8 cellular contexts compared by ENCODE assay signal in the genomic region with DNA sequence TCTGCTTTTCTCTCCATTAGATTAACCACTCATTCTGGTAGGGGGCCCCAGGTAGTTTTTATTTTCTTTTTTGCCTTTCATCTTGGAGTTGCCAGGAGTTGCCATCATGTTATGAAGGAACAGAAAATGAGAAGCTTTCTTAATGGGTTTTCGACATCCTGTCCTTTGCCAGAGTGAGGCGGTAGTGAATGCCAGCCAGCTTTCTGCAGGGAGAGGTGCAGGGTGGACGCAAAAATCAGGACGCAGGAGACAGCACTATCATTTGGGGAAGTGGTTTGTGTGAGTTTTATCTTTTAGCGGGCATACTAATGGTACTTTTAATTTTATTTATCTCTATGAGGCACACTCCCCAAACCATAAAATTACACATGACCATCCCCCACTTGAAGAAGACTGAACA. TPM values are rescaled to one million over a fixed set of nuclear protein-coding genes. Genes with fewer than 3 reads are reported as not detected.
A peak's percentile ranks its signal among the peaks of the same experiment; 100 is the strongest.
DNase-seq lines count a peak whose midpoint lies in the region; ATAC-seq, FAIRE-seq and TF ChIP-seq lines count a peak whose summit lies in the region.

No MANE protein-coding gene starts in this region.

- DNase-seq in OCI-M1 (lab: John Stamatoyannopoulos, UW) (peak; percentile 84), H1 (ENCODE audit: low read depth in 1 of 2, low spot score in 2 of 2) (no peak), NCI-H146 (lab: John Stamatoyannopoulos, UW) (no peak), NCI-H526 treated with DMSO at 0.1 percent for 48 hours (lab: John Stamatoyannopoulos, UW) (no peak), H54 (ENCODE audit: insufficient read length, low spot score) (no peak)
- no peak for DNase-seq in naive thymus-derived CD4-positive, alpha-beta T cell

- H2BK12ac ChIP-seq in H1 (ENCODE audit: low read depth, low read length) = no peak overlapping the region

- peaks cover 68 to 77% (median 73%) of the 10 kb centered on the region in 5 donors for H3K27me3 Mint-ChIP-seq in naive thymus-derived CD4-positive, alpha-beta T cell

- no peaks in the 10 kb centered on the region for H3K27me3 ChIP-seq in H1 (replicated peaks in 1 of 4; ENCODE audit: control insufficient read depth in 3 of 4, extremely low read depth in 1 of 4, insufficient read depth in 3 of 4, low read length in 3 of 4)
- H3K27me3 ChIP-seq in naive thymus-derived CD4-positive, alpha-beta T cell (ENCODE audit: control insufficient read depth in 2 of 2, insufficient read depth in 2 of 2, low read length in 2 of 2) = peaks cover 3% of the 10 kb centered on the region in 2 donors

- peak in 1 of 2 experiments; percentile 54; a peak in 3 of 4 replicates for TF ChIP-seq RAD21 in H1 (IDR thresholded peaks at IDR 0.05 in 1 of 2, conservative IDR thresholded peaks at IDR 0.05 in 1 of 2; ENCODE audit: low read depth in 2 of 2, low read length in 2 of 2)

- WGBS in H1 (ENCODE audit: extremely low coverage in 1 of 2, insufficient coverage in 1 of 2, insufficient read length in 1 of 2, insufficient replicate concordance in 2 of 2, low coverage in 1 of 2, low lambda C conversion rate in 2 of 2, missing lambda C conversion rate in 1 of 2), 2 experiments = 27% methylated on average over 5 of the region's 5 CpGs; no CpG with 5 or more reads in 1 of the 2 experiments

- H3K79me1 ChIP-seq in H1 (ENCODE audit: low read depth, low read length) = no peaks in the 10 kb centered on the region; the same call in 1 of the 2 replicates

- H2AFZ ChIP-seq in H1 (ENCODE audit: low read length) = no peak overlapping the region

- H3K79me2 ChIP-seq in H1 (ENCODE audit: control insufficient read depth in 1 of 2, insufficient read depth in 2 of 2, low read length in 2 of 2) = peaks cover 3 to 57% of the 10 kb centered on the region in 2 experiments; a peak in 3 of 4 replicates

- no peak overlapping the region for H3K27ac Mint-ChIP-seq in naive thymus-derived CD4-positive, alpha-beta T cell

- POLR2A ChIA-PET in H1 (lab: Charles Lee; ENCODE audit: partially characterized antibody) = interaction anchor here (0.7 to 3.0 kb wide), 5 partner anchors 19 to 60 kb away, joined by 3 to 10 read pairs (median 3); no protein-coding TSS in a partner anchor
- POLR2A ChIA-PET in naive thymus-derived CD4-positive, alpha-beta T cell (lab: Charles Lee) = no interaction called here

- no peak overlapping the region for H2BK5ac ChIP-seq in H1 (ENCODE audit: low read depth, low read length)

- peaks cover 12 to 27% (median 21%) of the 10 kb centered on the region in 7 donors for H3K4me1 Mint-ChIP-seq in naive thymus-derived CD4-positive, alpha-beta T cell

- no peaks in the 10 kb centered on the region; a peak in 1 of 8 replicates for H3K36me3 ChIP-seq in H1 (ENCODE audit: control insufficient read depth in 2 of 4, insufficient read depth in 4 of 4, low read length in 3 of 4)
- H3K36me3 ChIP-seq in naive thymus-derived CD4-positive, alpha-beta T cell (ENCODE audit: control insufficient read depth in 2 of 3, insufficient read depth in 3 of 3, low read length in 3 of 3) = no peaks in the 10 kb centered on the region

- H3K56ac ChIP-seq in H1 (replicated peaks; ENCODE audit: insufficient read length, low read depth, low read length) = no peak overlapping the region

- CTCF ChIA-PET in H1 (lab: Charles Lee; ENCODE audit: partially characterized antibody) = interaction anchor here (0.8 to 3.4 kb wide), 8 partner anchors 11 to 158 kb away, joined by 3 to 10 read pairs (median 8); no protein-coding TSS in a partner anchor
- CTCF ChIA-PET in naive thymus-derived CD4-positive, alpha-beta T cell (lab: Charles Lee) = no interaction called here

- H3K9me3 Mint-ChIP-seq in naive thymus-derived CD4-positive, alpha-beta T cell = peaks cover 0 to 2% (median 0%) of the 10 kb centered on the region in 11 donors

- no peak overlapping the region for H3K27ac ChIP-seq in H1 (ENCODE audit: low read depth, low read length)
- no peak overlapping the region for H3K27ac ChIP-seq in naive thymus-derived CD4-positive, alpha-beta T cell (ENCODE audit: low read depth, low read length)

- H3K4me2 ChIP-seq in H1 (ENCODE audit: insufficient read depth in 1 of 2, low read depth in 2 of 2, low read length in 2 of 2) = peak overlapping the region; percentile 70 to 96; a peak in 3 of 4 replicates

- H4K8ac ChIP-seq in H1 (ENCODE audit: extremely low read depth, insufficient read depth, low read length) = no peak overlapping the region

- peaks cover 0 to 6% of the 10 kb centered on the region in 2 experiments for H4K20me1 ChIP-seq in H1 (replicated peaks in 1 of 2; ENCODE audit: control insufficient read depth in 1 of 2, insufficient read depth in 2 of 2, low read length in 2 of 2)

- intact Hi-C loops in naive thymus-derived CD4-positive, alpha-beta T cell (cut with micrococcal nuclease) = no loop called here

- H2BK20ac ChIP-seq in H1 (ENCODE audit: low read length) = no peak overlapping the region

- no peak for TF ChIP-seq EP300 in H1 (IDR thresholded peaks at IDR 0.05; ENCODE audit: borderline replicate concordance in 1 of 2, low read depth in 2 of 2, low read length in 2 of 2)

- no peak overlapping the region for H2BK120ac ChIP-seq in H1 (replicated peaks; ENCODE audit: low read depth, low read length)

- peak; percentile 29 for ATAC-seq in naive thymus-derived CD4-positive, alpha-beta T cell
- ATAC-seq in HG02970 (IDR thresholded peaks at IDR 0.05; ENCODE audit: low FRiP score, unreplicated experiment) = no peak

- peak overlapping the region; percentile 84 to 98 (median 92); a peak in 7 of 8 replicates for H3K4me3 ChIP-seq in H1 (ENCODE audit: extremely low read depth in 1 of 4, insufficient read depth in 2 of 4, low read depth in 3 of 4, low read length in 4 of 4)
- peak overlapping the region; percentile 40 for H3K4me3 ChIP-seq in naive thymus-derived CD4-positive, alpha-beta T cell (ENCODE audit: low read length)

- no peak overlapping the region for H3K18ac ChIP-seq in H1 (ENCODE audit: extremely low read depth, low read length)

- H4K5ac ChIP-seq in H1 (ENCODE audit: insufficient read length, low read depth, low read length) = no peak overlapping the region

- H2BK15ac ChIP-seq in H1 (ENCODE audit: low read length) = no peak overlapping the region

- H3K9me3 ChIP-seq in H1 (ENCODE audit: insufficient read depth in 2 of 2, low read depth in 1 of 2, low read length in 1 of 2) = no peaks in the 10 kb centered on the region
- H3K9me3 ChIP-seq in naive thymus-derived CD4-positive, alpha-beta T cell (ENCODE audit: control insufficient read depth in 2 of 3, low read length in 3 of 3) = no peaks in the 10 kb centered on the region

- no peak overlapping the region for H3K9ac ChIP-seq in H1 (replicated peaks in 1 of 4; ENCODE audit: extremely low read depth in 1 of 4, low read depth in 3 of 4, low read length in 3 of 4)

- FAIRE-seq in H1 (lab: Jason Lieb, UNC) (no peak), H54 (lab: Jason Lieb, UNC) (no peak)

- H4K91ac ChIP-seq in H1 (replicated peaks; ENCODE audit: insufficient read length, low read length) = no peak overlapping the region

- no peak overlapping the region for H3K23ac ChIP-seq in H1 (ENCODE audit: insufficient read length)

- H3K36me3 Mint-ChIP-seq in naive thymus-derived CD4-positive, alpha-beta T cell = peaks cover 0 to 2% (median 0%) of the 10 kb centered on the region in 5 donors

- TF ChIP-seq CTCF in GM12872 (IDR thresholded peaks at IDR 0.05; ENCODE audit: insufficient read depth, low read depth, low read length) (0 out of 3 replicates have a peak, but pooled peaks have one; percentile 20), H1 (IDR thresholded peaks at IDR 0.05; ENCODE audit: control extremely low read depth in 1 of 3, insufficient read depth in 1 of 3, low read depth in 1 of 3, low read length in 3 of 3) (peak in 2 of 3 experiments; percentile 12 to 43; a peak in 2 of 4 replicates)

- H3K14ac ChIP-seq in H1 (ENCODE audit: insufficient read length) = no peak overlapping the region

- TF ChIP-seq POLR2A in H1 (IDR thresholded peaks at IDR 0.05; ENCODE audit: control extremely low read depth in 1 of 2, low read depth in 2 of 2, low read length in 2 of 2) (no peak), H54 (IDR thresholded peaks at IDR 0.05; ENCODE audit: low read depth, low read length) (no peak)

- peaks cover 5% of the 10 kb centered on the region; the same call in 1 of the 2 replicates for H3K23me2 ChIP-seq in H1 (ENCODE audit: low read depth, low read length)

- H3K4me3 Mint-ChIP-seq in naive thymus-derived CD4-positive, alpha-beta T cell = peak overlapping the region in 9 of 10 donors; percentile 34 to 90 (median 83)

- H3K4me1 ChIP-seq in H1 (replicated peaks in 1 of 4; ENCODE audit: control insufficient read depth in 3 of 4, insufficient read depth in 4 of 4, low read length in 3 of 4) = peaks cover 0 to 4% (median 2%) of the 10 kb centered on the region in 4 experiments; a peak in 4 of 7 replicates
- peaks cover 4 to 5% of the 10 kb centered on the region in 2 donors for H3K4me1 ChIP-seq in naive thymus-derived CD4-positive, alpha-beta T cell (ENCODE audit: control insufficient read depth in 2 of 2, insufficient read depth in 2 of 2, low read length in 2 of 2)

- H3K4ac ChIP-seq in H1 (replicated peaks; ENCODE audit: insufficient read length, low read depth, low read length) = no peak overlapping the region

- H2AK5ac ChIP-seq in H1 (ENCODE audit: low read depth, low read length) = no peak overlapping the region

TF ChIP-seq in H1, 55 proteins besides CTCF, POLR2A, EP300 and RAD21 (continues in another document):
- TF ChIP-seq BRCA1 (IDR thresholded peaks at IDR 0.05; ENCODE audit: low read depth, low read length) (no peak), HDAC6 (IDR thresholded peaks at IDR 0.05; ENCODE audit: low read depth, low read length) (no peak), YY1 (IDR thresholded peaks at IDR 0.05; ENCODE audit: low read depth, low read length) (no peak), GABPA (IDR thresholded peaks at IDR 0.05; ENCODE audit: borderline replicate concordance, insufficient read depth, low read length) (no peak), POLR2AphosphoS5 (IDR thresholded peaks at IDR 0.05; ENCODE audit: low read depth, low read length) (no peak), CHD1 (IDR thresholded peaks at IDR 0.05; ENCODE audit: low read depth, low read length) (no peak)

RNA-seq across cellular contexts. Expression of a gene that starts 1.7 kb away (rescaled TPM):
- total RNA-seq in H1 (2021; fragmentation: NEBNext Ultra II Directional; extraction: Animal tissue kit (Norgen Biotek cat#: 25700)) = 46.7 and 48.2 TPM in 2 replicates
- polyA plus RNA-seq in H1 (2011; rRNA removed) = 4.4 and 6.4 TPM in 2 replicates
- polyA plus RNA-seq in H1 (2011; cell fraction: cytosol; rRNA removed) = 8.0 TPM
- polyA plus RNA-seq in H1 (2011; cell fraction: nucleus; rRNA removed) = 17.9 TPM
- polyA plus RNA-seq in H1 (2012, experiment 1 of 2) = 16.7 to 27.0 TPM (median 22.0 TPM) in 4 replicates
- 0.94 TPM for polyA plus RNA-seq in H1 (2012, experiment 2 of 2)
- polyA plus RNA-seq in H1 (2013, experiment 1 of 2) = 17.4 TPM
- 14.5 TPM for polyA plus RNA-seq in H1 (2013, experiment 2 of 2)
- 54.9 and 97.5 TPM in 2 replicates for polyA minus RNA-seq in H1 (2011; rRNA and poly(A)+ RNA removed)
- 20.3 TPM for polyA minus RNA-seq in H1 (2011; cell fraction: cytosol; rRNA and poly(A)+ RNA removed)
- polyA minus RNA-seq in H1 (2011; cell fraction: nucleus; rRNA and poly(A)+ RNA removed) = 79.4 TPM
- total RNA-seq in naive thymus-derived CD4-positive, alpha-beta T cell = under 1 TPM in 3 of 5 experiments, not detected in 2; 0.10 to 0.64 (median 0.27) TPM
- under 1 TPM in 1 of 2 donors, not detected in 1; 0.03 TPM for polyA plus RNA-seq in naive thymus-derived CD4-positive, alpha-beta T cell

Comparison
In these comparisons a context has a peak if more than half of its experiments do, and no peak if none do; other contexts are left out.
1. RNA of a gene that starts 1.7 kb away (total RNA-seq): 46.7 to 48.2 TPM in H1; 0.10 to 0.64 TPM in naive thymus-derived CD4-positive, alpha-beta T cell; every median in the first group is over 10 times any median in the second.